17 cellular contexts compared by ENCODE assay signal in the genomic region with DNA sequence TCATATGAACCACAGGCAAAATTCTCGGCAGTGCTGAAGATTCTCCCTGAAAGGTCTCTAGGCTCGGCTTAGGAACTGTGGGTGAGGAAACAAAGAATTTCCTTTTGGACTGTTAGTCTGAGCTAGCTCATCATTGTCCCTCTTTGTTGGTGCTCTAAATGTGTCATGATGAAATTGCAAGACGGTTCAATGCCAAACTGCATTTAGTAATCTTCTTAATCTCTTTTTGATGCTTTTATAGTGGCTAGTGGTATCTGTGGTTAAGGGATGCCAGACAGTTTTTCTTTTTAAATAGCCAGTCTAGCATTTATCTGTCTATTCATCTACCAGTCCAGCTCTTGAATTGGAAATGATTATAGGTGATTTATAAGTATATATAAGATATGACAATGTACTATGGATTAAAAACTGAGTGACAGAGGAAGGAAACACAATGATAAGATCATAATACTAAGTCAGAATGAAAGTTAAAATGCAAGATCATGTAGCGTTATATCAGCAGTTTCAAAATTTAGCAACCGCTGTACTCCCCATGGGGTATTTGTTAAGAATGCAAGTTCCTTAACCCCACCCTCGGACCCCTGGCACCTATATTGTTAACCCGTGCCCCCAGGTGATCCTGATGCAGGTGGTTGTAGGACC. TPM values are rescaled to one million over a fixed set of nuclear protein-coding genes. Genes with fewer than 3 reads are reported as not detected.
DNase-seq lines count a peak whose midpoint lies in the region; ATAC-seq and TF ChIP-seq lines count a peak whose summit lies in the region.
"Had no signal": no experiment of that assay in that cellular context is flagged by ENCODE, and none has a peak within 500 bp of the region (broad histone marks: within the 10 kb centered on the region; RNA-seq: fewer than 3 reads in every experiment).

No MANE protein-coding gene starts in this region.

- peaks cover 10% of the 10 kb centered on the region for H3K36me3 Mint-ChIP-seq in activated naive CD8-positive, alpha-beta T cell treated with anti-CD3 and anti-CD28 coated beads, Interleukin-2, amount 50 U/mL, for 24 hours (ENCODE audit: low read depth)

- H3K9me3 ChIP-seq in osteoblast (ENCODE audit: low read depth, low read length) (no peaks in the 10 kb centered on the region), colonic mucosa (no peaks in the 10 kb centered on the region)
- H3K9me3 ChIP-seq: heart right ventricle, right atrium auricular region, suprapubic skin had no signal

- no peaks in the 10 kb centered on the region for H3K27me3 Mint-ChIP-seq in activated naive CD8-positive, alpha-beta T cell treated with anti-CD3 and anti-CD28 coated beads, Interleukin-2, amount 50 U/mL, for 24 hours
- H3K27me3 Mint-ChIP-seq: CD8-positive, alpha-beta memory T cell had no signal

- peak; percentile 45 for ATAC-seq in activated naive CD8-positive, alpha-beta T cell treated with anti-CD3 and anti-CD28 coated beads, Interleukin-2, amount 50 U/mL, for 24 hours
- no peak for ATAC-seq in HG03045 (IDR thresholded peaks at IDR 0.05; ENCODE audit: unreplicated experiment)
- ATAC-seq in HG02642 (IDR thresholded peaks at IDR 0.05; ENCODE audit: poor library complexity, unreplicated experiment) = no peak
- ATAC-seq: heart right ventricle, left colon had no signal

- H3K9ac ChIP-seq in colonic mucosa (ENCODE audit: low read depth in 2 of 2, low read length in 2 of 2) = no peak overlapping the region

- peaks cover 33% of the 10 kb centered on the region for H3K4me1 Mint-ChIP-seq in activated naive CD8-positive, alpha-beta T cell treated with anti-CD3 and anti-CD28 coated beads, Interleukin-2, amount 50 U/mL, for 24 hours

- no peak overlapping the region for H3K27ac Mint-ChIP-seq in activated naive CD8-positive, alpha-beta T cell treated with anti-CD3 and anti-CD28 coated beads, Interleukin-2, amount 50 U/mL, for 24 hours

- H3K4me2 ChIP-seq in osteoblast (ENCODE audit: insufficient read depth, low read length) = peak overlapping the region; percentile 76

- H3K36me3 ChIP-seq in osteoblast (ENCODE audit: insufficient read depth, low read length) (no peaks in the 10 kb centered on the region), colonic mucosa (no peaks in the 10 kb centered on the region)
- H3K36me3 ChIP-seq: right atrium auricular region, suprapubic skin had no signal

- H3K27ac ChIP-seq in osteoblast (ENCODE audit: low read depth, low read length) (no peak overlapping the region), colonic mucosa (no peak overlapping the region)
- H3K27ac ChIP-seq: heart right ventricle, right atrium auricular region, suprapubic skin had no signal

- no peak overlapping the region for H3K4me3 Mint-ChIP-seq in activated naive CD8-positive, alpha-beta T cell treated with anti-CD3 and anti-CD28 coated beads, Interleukin-2, amount 50 U/mL, for 24 hours
- H3K4me3 Mint-ChIP-seq: nephron had no signal

- DNase-seq in EH (ENCODE audit: low read depth) = peak; percentile 46
- peak; percentile 73 for DNase-seq in M059J (ENCODE audit: low read depth)
- no peak for DNase-seq in activated naive CD8-positive, alpha-beta T cell treated with anti-CD3 and anti-CD28 coated beads, Interleukin-2, amount 50 U/mL, for 24 hours
- DNase-seq in osteoblast (ENCODE audit: insufficient read length, low spot score, missing footprints) = peak; percentile 80
- no peak for DNase-seq in colonic mucosa
- DNase-seq: CD8-positive, alpha-beta memory T cell; heart right ventricle; left colon; NCI-H774; SHP77 had no signal

- peaks cover 2% of the 10 kb centered on the region for H3K27me3 ChIP-seq in osteoblast (ENCODE audit: insufficient read depth, low read length)
- H3K27me3 ChIP-seq in colonic mucosa = no peaks in the 10 kb centered on the region
- H3K27me3 ChIP-seq: heart right ventricle, right atrium auricular region, suprapubic skin had no signal

- H2AFZ ChIP-seq in osteoblast (ENCODE audit: low read length) = no peak overlapping the region

- no peaks in the 10 kb centered on the region for H3K9me3 Mint-ChIP-seq in activated naive CD8-positive, alpha-beta T cell treated with anti-CD3 and anti-CD28 coated beads, Interleukin-2, amount 50 U/mL, for 24 hours
- H3K9me3 Mint-ChIP-seq: CD8-positive, alpha-beta memory T cell had no signal

- no peaks in the 10 kb centered on the region for H3K79me2 ChIP-seq in osteoblast (ENCODE audit: insufficient read depth, low read length)

- intact Hi-C loops in colonic mucosa (cut with DNase I) = no loop called here

- no peaks in the 10 kb centered on the region for H4K20me1 ChIP-seq in osteoblast (ENCODE audit: insufficient read depth, low read length)

- peaks cover 35% of the 10 kb centered on the region for H3K4me1 ChIP-seq in osteoblast (ENCODE audit: insufficient read depth, low read length)
- H3K4me1 ChIP-seq in colonic mucosa = no peaks in the 10 kb centered on the region

- TF ChIP-seq CTCF in osteoblast (IDR thresholded peaks at IDR 0.05; ENCODE audit: extremely low read depth, low read depth, low read length) (no peak), colonic mucosa (IDR thresholded peaks at IDR 0.05) (no peak)

- peak overlapping the region; percentile 32 for H3K4me3 ChIP-seq in osteoblast (ENCODE audit: insufficient read depth, low read length)
- no peak overlapping the region for H3K4me3 ChIP-seq in colonic mucosa
- H3K4me3 ChIP-seq: heart right ventricle, right atrium auricular region, suprapubic skin had no signal

RNA-seq across cellular contexts. Expression of gene PTTG2, which starts 31.2 kb away (rescaled TPM):
- not detected in 2 replicates for total RNA-seq in M059J (2014; rRNA removed; shearing (Covaris generic))
- total RNA-seq in osteoblast (not detected in 2 replicates), colonic mucosa (under 1 TPM in 1 of 2 donors, not detected in 1; 0.91 TPM)
- total RNA-seq: bronchial epithelial cell, endothelial cell of umbilical vein, suprapubic skin had no signal

RNA-seq across cellular contexts. Expression of gene TBC1D1, which starts 38.1 kb away (rescaled TPM):
- total RNA-seq in M059J (2014; rRNA removed; shearing (Covaris generic)) = 110 and 130 TPM in 2 replicates
- total RNA-seq in osteoblast (66.6 and 81.0 TPM in 2 replicates), colonic mucosa (10 to 100 TPM; 55.3 to 77.4 TPM)

Comparison
In these comparisons a context has a peak if more than half of its experiments do, and no peak if none do; other contexts are left out.
1. DNase-seq: peak in EH (single experiment), M059J (single experiment) and osteoblast (single experiment); none in activated naive CD8-positive, alpha-beta T cell treated with anti-CD3 and anti-CD28 coated beads, Interleukin-2, amount 50 U/mL, for 24 hours (single experiment) and colonic mucosa (single experiment).